Comparison of ENCODE assay signal across 1 cellular context in the genomic region with DNA sequence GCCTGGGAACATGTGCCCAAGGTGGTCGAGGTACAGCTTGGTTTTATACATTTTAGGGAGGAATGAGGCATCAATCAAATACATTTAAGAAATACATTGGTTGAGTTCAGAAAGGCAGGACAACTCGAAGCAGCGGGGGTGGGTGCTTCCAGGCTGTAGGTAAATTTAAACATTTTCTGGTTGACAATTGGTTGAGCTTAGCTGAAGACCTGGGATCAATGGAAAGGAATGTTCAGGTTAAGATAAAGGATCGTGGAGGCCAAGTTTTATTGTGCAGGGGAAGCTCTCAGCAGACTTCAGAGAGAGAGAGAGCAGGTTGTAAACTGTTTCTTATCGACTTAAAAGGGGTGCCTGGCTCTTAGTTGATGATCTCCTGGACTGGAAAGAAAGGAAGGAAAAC.
TF ChIP-seq lines count a peak whose summit lies in the region.

No MANE protein-coding gene starts in this region.

TF ChIP-seq in H1, 55 proteins besides CTCF, POLR2A, EP300 and RAD21:
- TF ChIP-seq EGR1 (IDR thresholded peaks at IDR 0.05; ENCODE audit: borderline replicate concordance, low read depth, low read length) (no peak), SP4 (IDR thresholded peaks at IDR 0.05; ENCODE audit: low read length) (no peak), TEAD4 (IDR thresholded peaks at IDR 0.05; ENCODE audit: low read depth, low read length) (no peak), NRF1 (IDR thresholded peaks at IDR 0.05; ENCODE audit: low read depth, low read length) (no peak), NANOG (IDR thresholded peaks at IDR 0.05; ENCODE audit: insufficient read depth, low read depth, low read length, poor library complexity, severe bottlenecking) (peak; percentile 29), SRF (IDR thresholded peaks at IDR 0.05; ENCODE audit: low read depth, low read length) (no peak), HDAC2 (IDR thresholded peaks at IDR 0.05; ENCODE audit: borderline replicate concordance in 1 of 2, low read depth in 2 of 2, low read length in 2 of 2) (no peak), POLR2AphosphoS5 (IDR thresholded peaks at IDR 0.05; ENCODE audit: low read depth, low read length) (no peak)
